Comparison of ENCODE assay signal across 34 cellular contexts in the genomic region with DNA sequence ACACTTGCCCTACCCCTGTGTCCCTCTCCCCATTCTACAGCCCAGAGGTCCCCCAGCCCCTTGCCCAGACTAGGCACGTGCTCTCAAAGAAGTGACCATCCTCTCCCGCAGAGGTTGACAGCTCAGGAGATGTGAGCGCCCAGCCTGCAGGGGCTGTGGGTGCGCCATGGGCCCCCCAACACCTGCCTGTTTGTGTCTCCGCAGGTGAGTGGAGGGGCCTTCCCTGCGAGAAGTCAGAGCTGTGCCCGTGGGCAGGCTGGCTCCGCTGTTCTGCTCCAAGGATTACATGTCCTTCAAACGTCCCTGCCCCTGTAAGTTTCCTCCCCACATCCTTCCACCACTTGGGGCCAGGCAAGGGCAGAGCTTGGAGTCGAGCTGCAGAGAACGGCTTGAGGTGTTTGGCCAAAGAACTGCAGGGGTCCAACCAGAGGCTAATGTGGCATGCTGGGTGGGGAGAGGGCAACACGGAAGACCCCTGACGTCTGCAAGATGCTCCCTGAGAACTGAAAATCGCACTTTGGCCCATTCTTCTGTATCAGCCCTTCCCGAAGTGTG. TPM values are rescaled to one million over a fixed set of nuclear protein-coding genes. Genes with fewer than 3 reads are reported as not detected.
"Had no signal": no experiment of that assay in that cellular context is flagged by ENCODE, and none has a peak within 500 bp of the region (broad histone marks: within the 10 kb centered on the region; RNA-seq: fewer than 3 reads in every experiment).

No MANE protein-coding gene starts in this region.

- DNase-seq: activated CD4-positive, alpha-beta memory T cell treated with anti-CD3 and anti-CD28 coated beads for 36 hours; activated CD4-positive, alpha-beta T cell treated with anti-CD3 and anti-CD28 coated beads for 36 hours; activated CD4-positive, alpha-beta T cell treated with anti-CD3 and anti-CD28 coated beads, Interleukin-2, amount 10 ng/mL, durations not matched to agents 24 days and 14 days; activated CD4-positive, CD25-positive, alpha-beta regulatory T cell; activated CD4-positive, CD25-positive, alpha-beta regulatory T cell treated with anti-CD3 and anti-CD28 coated beads, Interleukin-2, amount 50 U/mL, for 72 hours; activated CD8-positive, alpha-beta memory T cell treated with anti-CD3 and anti-CD28 coated beads, Interleukin-2, amount 10 ng/mL, durations not matched to agents 7 days and 5 days; activated CD8-positive, alpha-beta memory T cell treated with anti-CD3 and anti-CD28 coated beads, Interleukin-2, amount 50 U/mL, for 48 hours; activated CD8-positive, alpha-beta T cell treated with anti-CD3 and anti-CD28 coated beads, Interleukin-2, amount 10 ng/mL, durations not matched to agents 7 days and 5 days; activated gamma-delta T cell; activated naive CD4-positive, alpha-beta T cell; activated naive CD4-positive, alpha-beta T cell treated with anti-CD3 and anti-CD28 coated beads, Interleukin-2, amount 50 U/mL, for 16 hours; activated T-cell treated with anti-CD3 and anti-CD28 coated beads for 4 hours; activated T-cell treated with anti-CD3 and anti-CD28 coated beads, Interleukin-2, amount 50 U/mL, for 24 hours; activated T-cell treated with anti-CD3 and anti-CD28 coated beads, Interleukin-2, amount 50 U/mL, for 72 hours; amniotic stem cell; anterior cingulate cortex; brain microvascular endothelial cell; caudate nucleus; cortex of kidney; dermis blood vessel endothelial cell; effector CD4-positive, alpha-beta T cell; effector memory CD8-positive, alpha-beta T cell; esophagus squamous epithelium; head of caudate nucleus; T-helper 1 cell; T-helper 17 cell; T1000 had no signal

- H3K4me3 ChIP-seq: esophagus squamous epithelium had no signal

- H3K9me3 ChIP-seq: esophagus squamous epithelium had no signal

- H3K9me3 Mint-ChIP-seq: activated CD4-positive, alpha-beta memory T cell treated with anti-CD3 and anti-CD28 coated beads for 36 hours; activated CD4-positive, alpha-beta T cell treated with anti-CD3 and anti-CD28 coated beads, Interleukin-2, amount 10 ng/mL, durations not matched to agents 24 days and 14 days; activated T-cell treated with anti-CD3 and anti-CD28 coated beads, Interleukin-2, amount 50 U/mL, for 24 hours; activated T-cell treated with anti-CD3 and anti-CD28 coated beads, Interleukin-2, amount 50 U/mL, for 72 hours; effector memory CD8-positive, alpha-beta T cell; T-helper 2 cell treated with Interferon-gamma antibody and Interleukin-4, amounts not matched to agents 5 μg/mL and 100 μg/mL, for 36 hours had no signal

- ATAC-seq: activated CD4-positive, alpha-beta T cell treated with anti-CD3 and anti-CD28 coated beads for 36 hours; activated CD8-positive, alpha-beta memory T cell treated with anti-CD3 and anti-CD28 coated beads, Interleukin-2, amount 10 ng/mL, durations not matched to agents 7 days and 5 days; activated CD8-positive, alpha-beta T cell treated with anti-CD3 and anti-CD28 coated beads, Interleukin-2, amount 10 ng/mL, durations not matched to agents 7 days and 5 days; activated T-cell treated with anti-CD3 and anti-CD28 coated beads, Interleukin-2, amount 50 U/mL, for 72 hours; effector memory CD8-positive, alpha-beta T cell; T-helper 17 cell had no signal

- H3K4me1 Mint-ChIP-seq: activated CD4-positive, alpha-beta T cell treated with anti-CD3 and anti-CD28 coated beads for 36 hours; activated CD4-positive, alpha-beta T cell treated with anti-CD3 and anti-CD28 coated beads, Interleukin-2, amount 10 ng/mL, durations not matched to agents 24 days and 14 days; activated CD8-positive, alpha-beta memory T cell treated with anti-CD3 and anti-CD28 coated beads, Interleukin-2, amount 10 ng/mL, durations not matched to agents 7 days and 5 days had no signal

- H3K4me1 ChIP-seq: esophagus squamous epithelium had no signal

- H3K27ac ChIP-seq: brain microvascular endothelial cell, epithelial cell of prostate, esophagus squamous epithelium had no signal

- H3K36me3 ChIP-seq: brain microvascular endothelial cell, esophagus squamous epithelium had no signal

- H3K4me3 Mint-ChIP-seq: activated CD4-positive, alpha-beta memory T cell treated with anti-CD3 and anti-CD28 coated beads for 36 hours; activated CD4-positive, alpha-beta T cell treated with anti-CD3 and anti-CD28 coated beads for 36 hours; activated CD4-positive, alpha-beta T cell treated with anti-CD3 and anti-CD28 coated beads, Interleukin-2, amount 10 ng/mL, durations not matched to agents 24 days and 14 days; activated CD8-positive, alpha-beta memory T cell treated with anti-CD3 and anti-CD28 coated beads, Interleukin-2, amount 10 ng/mL, durations not matched to agents 7 days and 5 days; activated CD8-positive, alpha-beta T cell treated with anti-CD3 and anti-CD28 coated beads, Interleukin-2, amount 10 ng/mL, durations not matched to agents 7 days and 5 days; activated naive CD8-positive, alpha-beta T cell; activated T-cell treated with anti-CD3 and anti-CD28 coated beads, Interleukin-2, amount 50 U/mL, for 24 hours; activated T-cell treated with anti-CD3 and anti-CD28 coated beads, Interleukin-2, amount 50 U/mL, for 72 hours; effector memory CD8-positive, alpha-beta T cell; T-helper 17 cell; T-helper 2 cell treated with Interferon-gamma antibody and Interleukin-4, amounts not matched to agents 5 μg/mL and 100 μg/mL, for 36 hours had no signal

- H3K27ac Mint-ChIP-seq: activated CD4-positive, alpha-beta memory T cell treated with anti-CD3 and anti-CD28 coated beads for 36 hours; activated CD4-positive, alpha-beta T cell treated with anti-CD3 and anti-CD28 coated beads for 36 hours; activated CD4-positive, alpha-beta T cell treated with anti-CD3 and anti-CD28 coated beads, Interleukin-2, amount 10 ng/mL, durations not matched to agents 24 days and 14 days; activated CD8-positive, alpha-beta memory T cell treated with anti-CD3 and anti-CD28 coated beads, Interleukin-2, amount 10 ng/mL, durations not matched to agents 7 days and 5 days; activated CD8-positive, alpha-beta T cell treated with anti-CD3 and anti-CD28 coated beads, Interleukin-2, amount 10 ng/mL, durations not matched to agents 7 days and 5 days; activated naive CD8-positive, alpha-beta T cell; activated T-cell treated with anti-CD3 and anti-CD28 coated beads, Interleukin-2, amount 50 U/mL, for 24 hours; activated T-cell treated with anti-CD3 and anti-CD28 coated beads, Interleukin-2, amount 50 U/mL, for 72 hours; effector memory CD8-positive, alpha-beta T cell; T-helper 17 cell; T-helper 2 cell treated with Interferon-gamma antibody and Interleukin-4, amounts not matched to agents 5 μg/mL and 100 μg/mL, for 36 hours had no signal

- H3K36me3 Mint-ChIP-seq: activated CD4-positive, alpha-beta memory T cell treated with anti-CD3 and anti-CD28 coated beads for 36 hours; activated CD8-positive, alpha-beta memory T cell treated with anti-CD3 and anti-CD28 coated beads, Interleukin-2, amount 10 ng/mL, durations not matched to agents 7 days and 5 days; activated naive CD8-positive, alpha-beta T cell had no signal

RNA-seq across cellular contexts. Expression of gene BEAN1, which starts 10.4 kb away (rescaled TPM):
- total RNA-seq: activated CD4-positive, alpha-beta memory T cell treated with anti-CD3 and anti-CD28 coated beads for 36 hours; activated CD4-positive, alpha-beta T cell treated with anti-CD3 and anti-CD28 coated beads for 36 hours; activated CD4-positive, alpha-beta T cell treated with anti-CD3 and anti-CD28 coated beads, Interleukin-2, amount 10 ng/mL, durations not matched to agents 24 days and 14 days; activated CD8-positive, alpha-beta memory T cell treated with anti-CD3 and anti-CD28 coated beads for 36 hours; activated CD8-positive, alpha-beta memory T cell treated with anti-CD3 and anti-CD28 coated beads, Interleukin-2, amount 10 ng/mL, durations not matched to agents 7 days and 5 days; activated CD8-positive, alpha-beta T cell treated with anti-CD3 and anti-CD28 coated beads, Interleukin-2, amount 10 ng/mL, durations not matched to agents 7 days and 5 days; activated T-cell treated with anti-CD3 and anti-CD28 coated beads, Interleukin-2, amount 50 U/mL, for 72 hours; bronchial epithelial cell; endothelial cell of umbilical vein; fibroblast of lung; T-helper 17 cell had no signal
- polyA plus RNA-seq: endothelial cell of umbilical vein had no signal
